3 cellular contexts compared by ENCODE assay signal in the genomic region with DNA sequence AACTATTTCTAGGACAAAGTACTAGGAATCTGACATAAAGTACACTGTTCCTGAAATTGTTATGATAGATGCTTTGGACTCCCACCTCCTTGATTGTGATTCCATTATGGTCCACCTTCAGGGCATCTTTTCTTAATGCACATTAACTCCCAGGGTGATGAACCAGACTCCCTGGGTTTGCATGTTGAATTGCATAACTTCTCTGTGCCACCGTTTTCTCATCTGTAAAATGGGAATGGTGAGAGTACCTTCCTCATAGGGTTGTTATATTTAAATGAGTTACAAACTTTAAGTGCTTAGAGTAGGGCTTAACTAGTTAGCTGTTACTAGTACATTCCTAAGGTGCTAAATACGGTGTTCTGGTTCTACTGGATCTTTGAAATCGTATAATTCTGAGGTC.
TF ChIP-seq lines count a peak whose summit lies in the region.

No MANE protein-coding gene starts in this region.

TF ChIP-seq in HepG2, 621 proteins besides CTCF, POLR2A, EP300 and RAD21:
- TF ChIP-seq ZNF629 (CRISPR knock-in tag; conservative IDR thresholded peaks at IDR 0.05) (peak; percentile 83), KDM1A (CRISPR knock-in tag; IDR thresholded peaks at IDR 0.05) (peak; percentile 56; the same call in 1 of the 2 replicates), ZNF468 (CRISPR knock-in tag; IDR thresholded peaks at IDR 0.05) (no peak)

TF ChIP-seq in IMR-90, 13 proteins besides CTCF, POLR2A, EP300 and RAD21:
- TF ChIP-seq RFX5 (IDR thresholded peaks at IDR 0.05; ENCODE audit: low read depth, low read length) (no peak), NFE2L2 (IDR thresholded peaks at IDR 0.05; ENCODE audit: low read depth, low read length) (no peak), BHLHE40 (IDR thresholded peaks at IDR 0.05; ENCODE audit: low read depth, low read length) (no peak), MAZ (IDR thresholded peaks at IDR 0.05; ENCODE audit: borderline replicate concordance, low read depth, low read length) (no peak), CHD1 (IDR thresholded peaks at IDR 0.05; ENCODE audit: low read depth, low read length) (no peak), FOS (IDR thresholded peaks at IDR 0.05; ENCODE audit: low read depth, low read length) (no peak), MAFK (IDR thresholded peaks at IDR 0.05; ENCODE audit: low read depth, low read length) (no peak), RCOR1 (IDR thresholded peaks at IDR 0.05; ENCODE audit: insufficient replicate concordance, low read length) (no peak), CEBPB (IDR thresholded peaks at IDR 0.05; ENCODE audit: low read depth, low read length) (no peak), SMC3 (IDR thresholded peaks at IDR 0.05; ENCODE audit: low read depth, low read length) (no peak), MXI1 (IDR thresholded peaks at IDR 0.05; ENCODE audit: borderline replicate concordance, low read depth, low read length) (no peak)
- TF ChIP-seq, protein P1, sequence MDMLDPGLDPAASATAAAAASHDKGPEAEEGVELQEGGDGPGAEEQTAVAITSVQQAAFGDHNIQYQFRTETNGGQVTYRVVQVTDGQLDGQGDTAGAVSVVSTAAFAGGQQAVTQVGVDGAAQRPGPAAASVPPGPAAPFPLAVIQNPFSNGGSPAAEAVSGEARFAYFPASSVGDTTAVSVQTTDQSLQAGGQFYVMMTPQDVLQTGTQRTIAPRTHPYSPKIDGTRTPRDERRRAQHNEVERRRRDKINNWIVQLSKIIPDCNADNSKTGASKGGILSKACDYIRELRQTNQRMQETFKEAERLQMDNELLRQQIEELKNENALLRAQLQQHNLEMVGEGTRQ (IDR thresholded peaks at IDR 0.05; ENCODE audit: low read depth, low read length): no peak
- TF ChIP-seq, protein P2, sequence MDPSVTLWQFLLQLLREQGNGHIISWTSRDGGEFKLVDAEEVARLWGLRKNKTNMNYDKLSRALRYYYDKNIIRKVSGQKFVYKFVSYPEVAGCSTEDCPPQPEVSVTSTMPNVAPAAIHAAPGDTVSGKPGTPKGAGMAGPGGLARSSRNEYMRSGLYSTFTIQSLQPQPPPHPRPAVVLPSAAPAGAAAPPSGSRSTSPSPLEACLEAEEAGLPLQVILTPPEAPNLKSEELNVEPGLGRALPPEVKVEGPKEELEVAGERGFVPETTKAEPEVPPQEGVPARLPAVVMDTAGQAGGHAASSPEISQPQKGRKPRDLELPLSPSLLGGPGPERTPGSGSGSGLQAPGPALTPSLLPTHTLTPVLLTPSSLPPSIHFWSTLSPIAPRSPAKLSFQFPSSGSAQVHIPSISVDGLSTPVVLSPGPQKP (IDR thresholded peaks at IDR 0.05; ENCODE audit: borderline replicate concordance, low read depth, low read length): no peak

TF ChIP-seq in H1, 55 proteins besides CTCF, POLR2A, EP300 and RAD21:
- TF ChIP-seq MAFK (IDR thresholded peaks at IDR 0.05; ENCODE audit: low read depth, low read length): no peak
- 0 out of 2 replicates have a peak, but pooled peaks have one; percentile 8 for TF ChIP-seq CEBPB (IDR thresholded peaks at IDR 0.05; ENCODE audit: low read depth, low read length)
- 0 out of 2 replicates have a peak, but pooled peaks have one; percentile 35 for TF ChIP-seq KDM1A (IDR thresholded peaks at IDR 0.05; ENCODE audit: borderline replicate concordance, low read length)
- no peak for TF ChIP-seq RNF2 (IDR thresholded peaks at IDR 0.05; ENCODE audit: borderline replicate concordance, low read depth, low read length, missing control alignments, poor library complexity, severe bottlenecking)
TF ChIP-seq in H1: peak in this region for 2.
